ENCODE assay signal across 7 cellular contexts in the genomic region with DNA sequence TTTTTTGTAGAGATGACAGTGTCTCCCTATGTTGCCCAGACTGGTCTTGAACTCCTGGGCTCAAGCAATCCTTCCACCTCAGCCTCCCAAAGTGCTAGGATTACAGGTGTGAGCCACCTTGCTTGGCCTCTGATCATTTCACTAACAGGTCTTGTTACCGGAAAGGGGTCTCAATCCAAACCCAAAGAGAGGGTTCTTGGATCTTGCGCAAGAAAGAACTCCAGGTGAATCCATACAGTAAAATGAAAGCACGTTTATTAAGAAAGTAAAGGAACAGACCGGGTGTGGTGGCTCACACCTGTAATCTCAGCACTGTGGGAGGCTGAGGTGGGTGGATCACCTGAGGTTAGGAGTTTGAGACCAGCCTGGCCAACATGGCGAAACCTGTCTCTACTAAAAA. TPM values are rescaled to one million over a fixed set of nuclear protein-coding genes. Genes with fewer than 3 reads are reported as not detected.
DNase-seq lines count a peak whose midpoint lies in the region; ATAC-seq, FAIRE-seq and TF ChIP-seq lines count a peak whose summit lies in the region.
"Not testable (repeated sequence)": the region's sequence is repeated elsewhere in the genome, so short reads cannot be mapped to it uniquely, and the experiment has no call there.

No MANE protein-coding gene starts in this region.

- not testable (repeated sequence) for H3K9me3 ChIP-seq in IMR-90 (ENCODE audit: control insufficient read depth, insufficient read depth, low read length); PC-9 (ENCODE audit: insufficient read depth, low read depth); K562 (replicated peaks; ENCODE audit: control insufficient read depth, insufficient read depth, low read depth, low read length); naive thymus-derived CD4-positive, alpha-beta T cell (ENCODE audit: control insufficient read depth in 2 of 3, low read length in 3 of 3)

- H2BK15ac ChIP-seq in IMR-90 (ENCODE audit: low read depth, low read length), result not testable (repeated sequence)

- peaks cover 31% of the 10 kb centered on the region for H3F3A ChIP-seq in PC-9 (ENCODE audit: insufficient read depth, low read depth)

- not testable (repeated sequence) for H4K8ac ChIP-seq in IMR-90 (ENCODE audit: low read depth in 2 of 2, low read length in 2 of 2)

- H3K9me2 ChIP-seq in PC-9 (ENCODE audit: insufficient read depth), result not testable (repeated sequence)

- H3K9me1 ChIP-seq in IMR-90 (ENCODE audit: insufficient read depth, low read length), result peaks cover 11% of the 10 kb centered on the region
- not testable (repeated sequence) for H3K9me1 ChIP-seq in K562 (ENCODE audit: control insufficient read depth, insufficient read depth, low read length)

- not testable (repeated sequence) for BruUV-seq in IMR-90 (replicated peaks; lab: Mats Ljungman, UMichigan); PC-9 (replicated peaks; lab: Mats Ljungman, UMichigan); K562 (replicated peaks; lab: Mats Ljungman, UMichigan)

- not testable (repeated sequence) for TF ChIP-seq RAD21 in IMR-90 (IDR thresholded peaks at IDR 0.05; ENCODE audit: low read length); K562 (CRISPR knock-in tag; conservative IDR thresholded peaks at IDR 0.05 in 1 of 2, IDR thresholded peaks at IDR 0.05 in 1 of 2)

- not testable (repeated sequence) for H3K79me2 ChIP-seq in PC-9 (ENCODE audit: low read depth); K562 (ENCODE audit: control insufficient read depth, insufficient read depth, low read length)

- H3K18ac ChIP-seq in IMR-90 (ENCODE audit: low read depth, low read length), result not testable (repeated sequence)

- H3K56ac ChIP-seq in IMR-90 (ENCODE audit: extremely low read depth, insufficient read depth, low read length), result not testable (repeated sequence)

- peaks cover 46% of the 10 kb centered on the region for H3K4me1 Mint-ChIP-seq in T-helper 2 cell treated with Interferon-gamma antibody and Interleukin-4, amounts not matched to agents 5 μg/mL and 100 μg/mL, for 36 hours (ENCODE audit: low read depth)
- peaks cover 28 to 62% (median 57%) of the 10 kb centered on the region in 7 donors for H3K4me1 Mint-ChIP-seq in naive thymus-derived CD4-positive, alpha-beta T cell

- POLR2A ChIA-PET in IMR-90 (lab: Charles Lee; ENCODE audit: unreplicated experiment); PC-9 (lab: Charles Lee; ENCODE audit: unreplicated experiment); K562 (lab: Yijun Ruan, JAX); naive thymus-derived CD4-positive, alpha-beta T cell (lab: Charles Lee): not testable (repeated sequence)

- not testable (repeated sequence) for ATAC-seq in IMR-90 (ENCODE audit: low read depth); K562; naive thymus-derived CD4-positive, alpha-beta T cell

- WGBS in IMR-90 (ENCODE audit: extremely low coverage in 2 of 2, insufficient read length in 1 of 2), 2 experiments, result no CpG with 5 or more reads among the region's 5 CpGs
- 85% methylated on average over 5 of the region's 5 CpGs for WGBS in K562 (ENCODE audit: insufficient coverage, low coverage, missing lambda C conversion rate)

- H2BK20ac ChIP-seq in IMR-90 (ENCODE audit: low read depth, low read length), result not testable (repeated sequence)

- not testable (repeated sequence) for TF ChIP-seq CTCF in IMR-90 (conservative IDR thresholded peaks at IDR 0.05; ENCODE audit: low read depth, low read length); PC-9 (conservative IDR thresholded peaks at IDR 0.05); K562 (IDR thresholded peaks at IDR 0.05 in 2 of 3, conservative IDR thresholded peaks at IDR 0.05 in 1 of 3; ENCODE audit: insufficient read depth in 2 of 3, low read depth in 1 of 3, low read length in 3 of 3)

- not testable (repeated sequence) for DNase-seq in IMR-90; PC-9; T-helper 2 cell treated with Interferon-gamma antibody and Interleukin-4, amounts not matched to agents 5 μg/mL and 100 μg/mL, for 36 hours (ENCODE audit: low spot score); K562 (ENCODE audit: extremely low read depth in 1 of 4, low spot score in 3 of 4); naive thymus-derived CD4-positive, alpha-beta T cell
- peak; percentile 14 for DNase-seq in activated effector memory CD4-positive, alpha-beta T cell treated with anti-CD3 and anti-CD28 coated beads, Interleukin-2, amount 50 U/mL, for 16 hours
- DNase-seq in cardiac septum (ENCODE audit: low spot score), result peak; percentile 47

- H3K9me3 Mint-ChIP-seq in T-helper 2 cell treated with Interferon-gamma antibody and Interleukin-4, amounts not matched to agents 5 μg/mL and 100 μg/mL, for 36 hours; naive thymus-derived CD4-positive, alpha-beta T cell: not testable (repeated sequence)

- not testable (repeated sequence) for H3K23ac ChIP-seq in IMR-90 (ENCODE audit: low read depth, low read length)

- not testable (repeated sequence) for H3K79me1 ChIP-seq in IMR-90 (ENCODE audit: low read depth in 1 of 2, low read length in 2 of 2)

- H3K4me3 ChIP-seq in IMR-90 (ENCODE audit: insufficient read depth, low read depth, low read length); PC-9; K562; naive thymus-derived CD4-positive, alpha-beta T cell (ENCODE audit: low read length): not testable (repeated sequence)

- not testable (repeated sequence) for H2BK5ac ChIP-seq in IMR-90 (ENCODE audit: low read depth, low read length, poor library complexity, severe bottlenecking)

- CTCF ChIA-PET in IMR-90 (lab: Yijun Ruan, JAX) (interaction anchor here (2.3 kb wide), 1 partner anchor 13 kb away, joined by 12 read pairs; a partner anchor contains a TSS), PC-9 (lab: Charles Lee) (interaction anchor here (2.8 kb wide), 1 partner anchor 12 kb away, joined by 15 read pairs; a partner anchor contains a TSS)
- CTCF ChIA-PET in K562 (lab: Yijun Ruan, JAX; ENCODE audit: low intra/inter-chr PET ratio), result not testable (repeated sequence)
- CTCF ChIA-PET in naive thymus-derived CD4-positive, alpha-beta T cell (lab: Charles Lee), result interaction anchor here (4.1 kb wide), 1 partner anchor 13 kb away, joined by 31 read pairs; a partner anchor contains a TSS

- not testable (repeated sequence) for H3K4ac ChIP-seq in IMR-90 (ENCODE audit: low read depth, low read length)

- in situ Hi-C loops in IMR-90 (cut with MboI; ENCODE audit: low sequenced_read_pairs); K562 (cut with MboI): not testable (repeated sequence)

- TF ChIP-seq EP300 in K562 (IDR thresholded peaks at IDR 0.05; ENCODE audit: low read length), result not testable (repeated sequence)

- not testable (repeated sequence) for H4K91ac ChIP-seq in IMR-90 (ENCODE audit: insufficient read depth, low read depth, low read length)

- H2AFZ ChIP-seq in IMR-90 (replicated peaks; ENCODE audit: low read length, poor library complexity); PC-9; K562 (ENCODE audit: low read depth, low read length): not testable (repeated sequence)

- not testable (repeated sequence) for TF ChIP-seq POLR2A in IMR-90 (IDR thresholded peaks at IDR 0.05; ENCODE audit: low read depth, low read length); K562 (conservative IDR thresholded peaks at IDR 0.05)

- H3K36me3 Mint-ChIP-seq in T-helper 2 cell treated with Interferon-gamma antibody and Interleukin-4, amounts not matched to agents 5 μg/mL and 100 μg/mL, for 36 hours (ENCODE audit: low read depth), result peaks cover 12% of the 10 kb centered on the region
- peaks cover 0 to 20% (median 0%) of the 10 kb centered on the region in 5 donors for H3K36me3 Mint-ChIP-seq in naive thymus-derived CD4-positive, alpha-beta T cell

- dilution Hi-C loops in IMR-90 (cut with HindIII; ENCODE audit: low sequenced_read_pairs, unreplicated experiment), result not testable (repeated sequence)

- H3K27me3 ChIP-seq in IMR-90 (ENCODE audit: control insufficient read depth, insufficient read depth, low read length); PC-9 (ENCODE audit: insufficient read depth, low read depth); K562 (ENCODE audit: control insufficient read depth in 2 of 2, insufficient read depth in 2 of 2, low read length in 2 of 2); naive thymus-derived CD4-positive, alpha-beta T cell (ENCODE audit: control insufficient read depth in 2 of 2, insufficient read depth in 2 of 2, low read length in 2 of 2): not testable (repeated sequence)

- FAIRE-seq in K562 (lab: Jason Lieb, UNC), result not testable (repeated sequence)

- H2BK120ac ChIP-seq in IMR-90 (ENCODE audit: low read depth, low read length), result not testable (repeated sequence)

- H3K14ac ChIP-seq in IMR-90 (replicated peaks; ENCODE audit: low read depth, low read length), result not testable (repeated sequence)

- H2AK5ac ChIP-seq in IMR-90 (ENCODE audit: low read depth, low read length), result not testable (repeated sequence)

- not testable (repeated sequence) for H4K5ac ChIP-seq in IMR-90 (ENCODE audit: low read depth, low read length)

- H3K27ac Mint-ChIP-seq in T-helper 2 cell treated with Interferon-gamma antibody and Interleukin-4, amounts not matched to agents 5 μg/mL and 100 μg/mL, for 36 hours, result peak overlapping the region; percentile 71
- peak overlapping the region in 6 of 9 donors; percentile 1 to 74 (median 38) for H3K27ac Mint-ChIP-seq in naive thymus-derived CD4-positive, alpha-beta T cell

- not testable (repeated sequence) for H3K9ac ChIP-seq in IMR-90 (ENCODE audit: low read depth, low read length); K562 (ENCODE audit: insufficient read depth in 1 of 2, low read depth in 2 of 2, low read length in 2 of 2)

- H4K20me1 ChIP-seq in IMR-90 (ENCODE audit: insufficient read depth, low read length); PC-9 (ENCODE audit: insufficient read depth); K562 (replicated peaks; ENCODE audit: control insufficient read depth, insufficient read depth, low read length): not testable (repeated sequence)

- H3K36me3 ChIP-seq in IMR-90 (ENCODE audit: control insufficient read depth, insufficient read depth, low read length); PC-9 (ENCODE audit: low read depth); K562 (ENCODE audit: control insufficient read depth, insufficient read depth, low read length); naive thymus-derived CD4-positive, alpha-beta T cell (ENCODE audit: control insufficient read depth in 2 of 3, insufficient read depth in 3 of 3, low read length in 3 of 3): not testable (repeated sequence)

- intact Hi-C loops in IMR-90 (cut with micrococcal nuclease); PC-9 (cut with micrococcal nuclease; ENCODE audit: unreplicated experiment); K562 (cut with micrococcal nuclease); cardiac septum (cut with DNase I); naive thymus-derived CD4-positive, alpha-beta T cell (cut with micrococcal nuclease): not testable (repeated sequence)

- not testable (repeated sequence) for H3K4me1 ChIP-seq in IMR-90 (ENCODE audit: control insufficient read depth, insufficient read depth, low read length)
- H3K4me1 ChIP-seq in PC-9 (replicated peaks; ENCODE audit: insufficient read depth) (peaks cover 51% of the 10 kb centered on the region), K562 (replicated peaks in 1 of 2; ENCODE audit: control insufficient read depth in 2 of 2, insufficient read depth in 2 of 2, low read length in 2 of 2) (peaks cover 19 to 40% of the 10 kb centered on the region in 2 experiments; a peak in 4 of 5 replicates)
- peaks cover 23 to 42% of the 10 kb centered on the region in 2 donors for H3K4me1 ChIP-seq in naive thymus-derived CD4-positive, alpha-beta T cell (ENCODE audit: control insufficient read depth in 2 of 2, insufficient read depth in 2 of 2, low read length in 2 of 2)

- not testable (repeated sequence) for H3K27me3 Mint-ChIP-seq in T-helper 2 cell treated with Interferon-gamma antibody and Interleukin-4, amounts not matched to agents 5 μg/mL and 100 μg/mL, for 36 hours (ENCODE audit: low read depth); naive thymus-derived CD4-positive, alpha-beta T cell

- not testable (repeated sequence) for H2AK9ac ChIP-seq in IMR-90 (replicated peaks; ENCODE audit: low read depth, low read length, poor library complexity)

- not testable (repeated sequence) for H3K27ac ChIP-seq in IMR-90 (ENCODE audit: insufficient read depth, low read length); K562 (ENCODE audit: extremely low read depth, low read depth, low read length); naive thymus-derived CD4-positive, alpha-beta T cell (ENCODE audit: low read depth, low read length)
- peak overlapping the region; percentile 56 for H3K27ac ChIP-seq in PC-9

- not testable (repeated sequence) for H3K4me3 Mint-ChIP-seq in T-helper 2 cell treated with Interferon-gamma antibody and Interleukin-4, amounts not matched to agents 5 μg/mL and 100 μg/mL, for 36 hours
- H3K4me3 Mint-ChIP-seq in naive thymus-derived CD4-positive, alpha-beta T cell, result peak overlapping the region in 4 of 10 donors; percentile 1 to 39 (median 20)

- H3K4me2 ChIP-seq in IMR-90 (ENCODE audit: low read depth, low read length); K562 (ENCODE audit: insufficient read depth, low read length): not testable (repeated sequence)
- H3K4me2 ChIP-seq in PC-9, result peak overlapping the region; percentile 32; the same call in 1 of the 2 replicates

RNA-seq across cellular contexts. Expression of gene HAUS1, which starts 56.7 kb away (rescaled TPM):
- total RNA-seq in IMR-90 (2012; rRNA removed) (25.3 and 32.2 TPM in 2 replicates), PC-9 (2021) (25.3 and 33.3 TPM in 2 replicates), K562 (2014; rRNA removed) (42.0 and 55.6 TPM in 2 replicates), K562 (2014; rRNA removed; fragmentation: Illumina TruSeq; extraction: Trizol) (70.0 and 81.9 TPM in 2 replicates), K562 (2015; rRNA removed; fragmentation: Illumina TruSeq; extraction: Trizol) (52.4 and 59.7 TPM in 2 replicates), K562 (2021) (45.6 and 51.1 TPM in 2 replicates), cardiac septum (7.8 TPM)
- polyA plus RNA-seq in IMR-90 (2012; rRNA removed) (33.4 and 55.0 TPM in 2 replicates), K562 (2011; rRNA removed) (63.4 and 76.3 TPM in 2 replicates), K562 (2014; fragmentation: Illumina TruSeq; extraction: Trizol) (77.7 and 83.2 TPM in 2 replicates), K562 (2014; fragmentation: Nextera tagmentation; extraction: Ambion mirVana) (100 to 1,000 TPM; 131 to 135 TPM), K562 (2014; rRNA removed) (59.1 and 77.2 TPM in 2 replicates)
- polyA plus RNA-seq in IMR-90 (2012; cell fraction: cytosol; rRNA removed), result 3.9 and 5.2 TPM in 2 replicates
- polyA plus RNA-seq in IMR-90 (2012; cell fraction: nucleus; rRNA removed; ENCODE audit: low replicate concordance), result 0.58 and 6.2 TPM in 2 replicates
- 9.9 and 13.3 TPM in 2 replicates for total RNA-seq in K562 (2011; cell fraction: chromatin; rRNA removed; ENCODE audit: low replicate concordance)
- 5.2 and 6.1 TPM in 2 replicates for total RNA-seq in K562 (2011; cell fraction: nucleolus; rRNA removed)
- 8.0 and 14.1 TPM in 2 replicates for total RNA-seq in K562 (2011; cell fraction: nucleoplasm; rRNA removed)
- 37.3 and 51.8 TPM in 2 replicates for polyA plus RNA-seq in K562 (2011; cell fraction: cytosol; rRNA removed)
- 14.8 and 22.3 TPM in 2 replicates for polyA plus RNA-seq in K562 (2011; cell fraction: nucleus; rRNA removed)
- polyA plus RNA-seq in K562 (2012), result 57.5 and 62.5 TPM in 2 replicates
- 22.1 and 24.4 TPM in 2 replicates for polyA minus RNA-seq in K562 (2011; rRNA and poly(A)+ RNA removed)
- polyA minus RNA-seq in K562 (2011; cell fraction: cytosol; rRNA and poly(A)+ RNA removed), result 23.8 and 28.5 TPM in 2 replicates
- 6.6 and 9.1 TPM in 2 replicates for polyA minus RNA-seq in K562 (2011; cell fraction: nucleus; rRNA and poly(A)+ RNA removed)
- 10 to 100 TPM; 10.4 to 47.2 (median 15.2) TPM for total RNA-seq in naive thymus-derived CD4-positive, alpha-beta T cell
- 10 to 100 TPM; 30.0 to 42.7 TPM for polyA plus RNA-seq in naive thymus-derived CD4-positive, alpha-beta T cell
